ENCODE assay signal across 12 cellular contexts in the genomic region with DNA sequence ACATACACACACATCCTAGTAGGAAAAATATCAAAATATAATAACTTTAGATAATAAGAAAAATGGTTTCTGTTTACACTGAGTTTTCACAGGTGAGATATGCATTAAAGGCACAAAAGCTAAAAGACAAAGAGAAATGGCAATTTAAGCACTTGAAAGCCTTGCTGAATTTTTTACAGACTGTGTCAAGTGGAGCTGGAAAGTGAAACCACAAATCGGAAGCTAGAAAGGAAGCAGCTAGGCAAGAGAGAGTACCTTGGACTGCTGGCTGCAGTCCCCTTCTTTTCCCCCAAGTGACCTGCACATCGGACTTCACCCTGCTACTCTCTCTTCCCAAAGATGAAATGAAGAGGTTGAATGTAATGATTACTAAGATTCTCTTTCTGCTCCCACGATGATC.
DNase-seq lines count a peak whose midpoint lies in the region; FAIRE-seq and TF ChIP-seq lines count a peak whose summit lies in the region.
"Had no signal": no experiment of that assay in that cellular context is flagged by ENCODE, and none has a peak within 500 bp of the region (broad histone marks: within the 10 kb centered on the region; RNA-seq: fewer than 3 reads in every experiment).

No MANE protein-coding gene starts in this region.

- TF ChIP-seq CTCF in fibroblast of mammary gland (conservative IDR thresholded peaks at IDR 0.05; ENCODE audit: control insufficient read depth, insufficient read depth, low read depth, low read length): no peak

- H3K27me3 ChIP-seq in CD4-positive, alpha-beta memory T cell (ENCODE audit: insufficient read depth, low read length): no peaks in the 10 kb centered on the region
- H3K27me3 ChIP-seq in trophoblast cell (ENCODE audit: insufficient read depth, low read length): no peaks in the 10 kb centered on the region
- H3K27me3 ChIP-seq: testis had no signal

- H3K4me1 ChIP-seq in CD4-positive, alpha-beta memory T cell (ENCODE audit: insufficient read depth, low read length): no peaks in the 10 kb centered on the region
- no peaks in the 10 kb centered on the region for H3K4me1 ChIP-seq in trophoblast cell (ENCODE audit: control insufficient read depth in 1 of 2, insufficient read depth in 2 of 2, low read length in 2 of 2)
- H3K4me1 ChIP-seq: testis had no signal

- no peak overlapping the region for H3K4me3 ChIP-seq in CD4-positive, alpha-beta memory T cell (ENCODE audit: low read length in 2 of 2)
- no peak overlapping the region for H3K4me3 ChIP-seq in fibroblast of mammary gland (ENCODE audit: control insufficient read depth, low read depth, low read length)
- H3K4me3 ChIP-seq in trophoblast cell (ENCODE audit: low read depth, low read length): no peak overlapping the region
- H3K4me3 ChIP-seq: testis had no signal

- no peak overlapping the region for H3K23ac ChIP-seq in trophoblast cell (ENCODE audit: low read length)

- no peak overlapping the region for H2BK120ac ChIP-seq in trophoblast cell (ENCODE audit: insufficient read depth, low read length, poor library complexity)

- H3K9me3 ChIP-seq in CD4-positive, alpha-beta memory T cell (ENCODE audit: control insufficient read depth in 1 of 2, low read length in 2 of 2): no peaks in the 10 kb centered on the region
- H3K9me3 ChIP-seq in trophoblast cell (ENCODE audit: insufficient read depth, low read depth, low read length): no peaks in the 10 kb centered on the region
- H3K9me3 ChIP-seq: testis had no signal

- no peaks in the 10 kb centered on the region for H3K36me3 ChIP-seq in CD4-positive, alpha-beta memory T cell (ENCODE audit: insufficient read depth, low read length)
- no peaks in the 10 kb centered on the region for H3K36me3 ChIP-seq in trophoblast cell (ENCODE audit: control insufficient read depth in 1 of 2, insufficient read depth in 2 of 2, low read length in 2 of 2)

- no peaks in the 10 kb centered on the region for H3K79me2 ChIP-seq in trophoblast cell (ENCODE audit: control insufficient read depth, insufficient read depth, low read length, poor library complexity)

- H3K9me3 Mint-ChIP-seq in CD4-positive, alpha-beta memory T cell: no peaks in the 10 kb centered on the region
- H3K9me3 Mint-ChIP-seq: activated naive CD8-positive, alpha-beta T cell treated with anti-CD3 and anti-CD28 coated beads for 36 hours had no signal

- no peak overlapping the region for H3K9ac ChIP-seq in trophoblast cell (ENCODE audit: low read length)

- H4K8ac ChIP-seq in trophoblast cell (ENCODE audit: low read depth, low read length): no peak overlapping the region

- H3K27me3 Mint-ChIP-seq in CD4-positive, alpha-beta memory T cell: peaks cover 0 to 4% of the 10 kb centered on the region in 2 donors

- POLR2A ChIA-PET in CD4-positive, alpha-beta memory T cell (lab: Charles Lee; ENCODE audit: partially characterized antibody): interaction anchor here (0.8 kb wide), 1 partner anchor 19 kb away, joined by 3 read pairs; no protein-coding TSS in a partner anchor

- H3K4ac ChIP-seq in trophoblast cell (ENCODE audit: low read depth, low read length): no peak overlapping the region

- H3K27ac ChIP-seq in CD4-positive, alpha-beta memory T cell (ENCODE audit: low read depth, low read length): no peak overlapping the region
- H3K27ac ChIP-seq in trophoblast cell (ENCODE audit: low read depth, low read length): no peak overlapping the region
- H3K27ac ChIP-seq: testis had no signal

- intact Hi-C loops in CD4-positive, alpha-beta memory T cell (cut with micrococcal nuclease): no loop called here

- no peak overlapping the region for H3K4me2 ChIP-seq in trophoblast cell (ENCODE audit: low read length)

- H4K91ac ChIP-seq in trophoblast cell (ENCODE audit: low read depth, low read length): no peak overlapping the region

- H3K4me1 Mint-ChIP-seq in CD4-positive, alpha-beta memory T cell: peaks cover 7 to 19% (median 7%) of the 10 kb centered on the region in 4 donors

- peak overlapping the region in 3 of 7 donors; percentile 24 to 79 (median 62) for H3K27ac Mint-ChIP-seq in CD4-positive, alpha-beta memory T cell
- H3K27ac Mint-ChIP-seq: activated naive CD8-positive, alpha-beta T cell treated with anti-CD3 and anti-CD28 coated beads for 36 hours had no signal

- no peak overlapping the region for H2BK12ac ChIP-seq in trophoblast cell (ENCODE audit: low read length)

- no peak overlapping the region for H4K12ac ChIP-seq in trophoblast cell (ENCODE audit: low read depth, low read length)

- WGBS in trophoblast cell (ENCODE audit: extremely low coverage, insufficient coverage, insufficient read length): no CpG with 5 or more reads among the region's 3 CpGs

- no peak overlapping the region for H2AFZ ChIP-seq in trophoblast cell (ENCODE audit: insufficient read depth, low read length, poor library complexity)

- H3K79me1 ChIP-seq in trophoblast cell (ENCODE audit: low read length): no peaks in the 10 kb centered on the region

- no peak overlapping the region for H2AK5ac ChIP-seq in trophoblast cell (ENCODE audit: low read length)

- no peaks in the 10 kb centered on the region for H3K36me3 Mint-ChIP-seq in CD4-positive, alpha-beta memory T cell
- H3K36me3 Mint-ChIP-seq: activated naive CD8-positive, alpha-beta T cell treated with anti-CD3 and anti-CD28 coated beads for 36 hours had no signal

- no peak overlapping the region for H3K18ac ChIP-seq in trophoblast cell (ENCODE audit: low read length)

- no peak for DNase-seq in CD4-positive, alpha-beta memory T cell
- DNase-seq in NCI-H128 (lab: John Stamatoyannopoulos, UW; ENCODE audit: unreplicated experiment): peak; percentile 8
- DNase-seq in fibroblast of mammary gland (ENCODE audit: low read depth): peak; percentile 18
- DNase-seq in non-pigmented ciliary epithelial cell (ENCODE audit: low read depth): peak; percentile 17
- DNase-seq in RCC 7860 (ENCODE audit: low spot score): no peak
- no peak for DNase-seq in trophoblast cell
- no peak for DNase-seq in activated gamma-delta T cell treated with Interleukin-2 at 50 U/mL for 16 hours
- DNase-seq in OCI-M2 (lab: John Stamatoyannopoulos, UW; ENCODE audit: unreplicated experiment): no peak
- DNase-seq: activated naive CD8-positive, alpha-beta T cell treated with anti-CD3 and anti-CD28 coated beads for 36 hours; NCI-H2227 treated with DMSO at 0.1 percent for 48 hours; retina had no signal

- peak overlapping the region; percentile 51 to 87 (median 68) for H3K4me3 Mint-ChIP-seq in CD4-positive, alpha-beta memory T cell
- H3K4me3 Mint-ChIP-seq: activated naive CD8-positive, alpha-beta T cell treated with anti-CD3 and anti-CD28 coated beads for 36 hours had no signal

- no peak overlapping the region for H2BK5ac ChIP-seq in trophoblast cell (ENCODE audit: low read depth, low read length, poor library complexity)

- no peak overlapping the region for H3K14ac ChIP-seq in trophoblast cell (ENCODE audit: low read length)

- no peak for FAIRE-seq in RCC 7860 (lab: Jason Lieb, UNC)

- CTCF ChIA-PET in CD4-positive, alpha-beta memory T cell (lab: Charles Lee; ENCODE audit: partially characterized antibody): no interaction called here

Comparison
In these comparisons a context has a peak if more than half of its experiments do, and no peak if none do; other contexts are left out.
1. DNase-seq: peak in NCI-H128 (single experiment), fibroblast of mammary gland (single experiment) and non-pigmented ciliary epithelial cell (single experiment); none in CD4-positive, alpha-beta memory T cell (0 of 5), RCC 7860 (single experiment), trophoblast cell (0 of 2), activated gamma-delta T cell treated with Interleukin-2 at 50 U/mL for 16 hours (single experiment) and OCI-M2 (single experiment).